Comparison of ENCODE assay signal across 20 cellular contexts in genomic region chr12:29026419-29026818, GRCh38.
DNase-seq lines count a peak whose midpoint lies in the region; ATAC-seq and TF ChIP-seq lines count a peak whose summit lies in the region.
"Had no signal": no experiment of that assay in that cellular context is flagged by ENCODE, and none has a peak within 500 bp of the region (broad histone marks: within the 10 kb centered on the region; RNA-seq: fewer than 3 reads in every experiment).

No MANE protein-coding gene starts in this region.

- H3K4me3 ChIP-seq in BLaER1 (no peak overlapping the region), KMS-11 (IDR thresholded peaks at IDR 0.05; ENCODE audit: insufficient read depth, low read depth, low read length) (no peak overlapping the region)
- H3K4me3 ChIP-seq: esophagus muscularis mucosa, right atrium auricular region, SJSA1 had no signal

- H3K4me2 ChIP-seq in BLaER1 = peak overlapping the region; percentile 38
- peak overlapping the region; percentile 25; the same call in 1 of the 2 replicates for H3K4me2 ChIP-seq in KMS-11

- DNase-seq in NCI-H526 (lab: John Stamatoyannopoulos, UW) = peak; percentile 70 to 78
- peak; percentile 7 for DNase-seq in fibroblast of gingiva (ENCODE audit: low read depth)
- DNase-seq in DMS 273 (lab: John Stamatoyannopoulos, UW; ENCODE audit: unreplicated experiment) = no peak
- DNase-seq in NCI-H1930 (lab: John Stamatoyannopoulos, UW) = no peak
- DNase-seq: activated CD4-positive, alpha-beta T cell treated with anti-CD3 and anti-CD28 coated beads, Interleukin-2, amount 10 ng/mL, durations not matched to agents 24 days and 14 days; activated T-cell treated with anti-CD3 and anti-CD28 coated beads, Interleukin-2, amount 50 U/mL, for 1 hour; caudate nucleus; CD8-positive, alpha-beta memory T cell; H7; head of caudate nucleus; MM.1S; NCI-H2081 treated with DMSO at 0.1 percent for 48 hours; T1000 had no signal

- H3K27ac ChIP-seq in BLaER1 (no peak overlapping the region), KMS-11 (no peak overlapping the region)
- H3K27ac ChIP-seq: esophagus muscularis mucosa, right atrium auricular region, SJSA1 had no signal

- no peaks in the 10 kb centered on the region for H3K27me3 ChIP-seq in BLaER1
- no peaks in the 10 kb centered on the region for H3K27me3 ChIP-seq in KMS-11 (ENCODE audit: insufficient read depth, low read depth)
- H3K27me3 ChIP-seq: esophagus muscularis mucosa, right atrium auricular region, SJSA1 had no signal

- H3K9me3 ChIP-seq in BLaER1 = no peaks in the 10 kb centered on the region
- H3K9me3 ChIP-seq: esophagus muscularis mucosa, right atrium auricular region, SJSA1 had no signal

- TF ChIP-seq CTCF in KMS-11 (conservative IDR thresholded peaks at IDR 0.05; ENCODE audit: low read depth, low read length) = no peak

- H3K9ac ChIP-seq in BLaER1 (no peak overlapping the region), KMS-11 (no peak overlapping the region)

- no peaks in the 10 kb centered on the region for H4K20me1 ChIP-seq in BLaER1
- no peaks in the 10 kb centered on the region for H4K20me1 ChIP-seq in KMS-11 (ENCODE audit: insufficient read depth)

- no peak for ATAC-seq in GM19023 (IDR thresholded peaks at IDR 0.05; ENCODE audit: unreplicated experiment)
- ATAC-seq in GM21576 (IDR thresholded peaks at IDR 0.05; ENCODE audit: unreplicated experiment) = no peak

- H3K79me2 ChIP-seq in KMS-11 (ENCODE audit: insufficient read depth, low read depth) = no peaks in the 10 kb centered on the region

- H2AFZ ChIP-seq in KMS-11 (ENCODE audit: low read depth) = no peak overlapping the region

- peaks cover 13% of the 10 kb centered on the region; the same call in 1 of the 2 replicates for H3K4me1 ChIP-seq in BLaER1
- peaks cover 19% of the 10 kb centered on the region for H3K4me1 ChIP-seq in KMS-11 (ENCODE audit: low read depth, poor library complexity, severe bottlenecking)
- H3K4me1 ChIP-seq: esophagus muscularis mucosa, right atrium auricular region, SJSA1 had no signal

- H3K36me3 ChIP-seq in BLaER1 = no peaks in the 10 kb centered on the region
- no peaks in the 10 kb centered on the region for H3K36me3 ChIP-seq in KMS-11 (ENCODE audit: insufficient read depth)
- H3K36me3 ChIP-seq: esophagus muscularis mucosa, right atrium auricular region, SJSA1 had no signal

Comparison
In these comparisons a context has a peak if more than half of its experiments do, and no peak if none do; other contexts are left out.
1. DNase-seq: peak in NCI-H526 (2 of 2) and fibroblast of gingiva (single experiment); none in DMS 273 (single experiment) and NCI-H1930 (0 of 2).